Comparison of ENCODE assay signal across 17 cellular contexts in the genomic region with DNA sequence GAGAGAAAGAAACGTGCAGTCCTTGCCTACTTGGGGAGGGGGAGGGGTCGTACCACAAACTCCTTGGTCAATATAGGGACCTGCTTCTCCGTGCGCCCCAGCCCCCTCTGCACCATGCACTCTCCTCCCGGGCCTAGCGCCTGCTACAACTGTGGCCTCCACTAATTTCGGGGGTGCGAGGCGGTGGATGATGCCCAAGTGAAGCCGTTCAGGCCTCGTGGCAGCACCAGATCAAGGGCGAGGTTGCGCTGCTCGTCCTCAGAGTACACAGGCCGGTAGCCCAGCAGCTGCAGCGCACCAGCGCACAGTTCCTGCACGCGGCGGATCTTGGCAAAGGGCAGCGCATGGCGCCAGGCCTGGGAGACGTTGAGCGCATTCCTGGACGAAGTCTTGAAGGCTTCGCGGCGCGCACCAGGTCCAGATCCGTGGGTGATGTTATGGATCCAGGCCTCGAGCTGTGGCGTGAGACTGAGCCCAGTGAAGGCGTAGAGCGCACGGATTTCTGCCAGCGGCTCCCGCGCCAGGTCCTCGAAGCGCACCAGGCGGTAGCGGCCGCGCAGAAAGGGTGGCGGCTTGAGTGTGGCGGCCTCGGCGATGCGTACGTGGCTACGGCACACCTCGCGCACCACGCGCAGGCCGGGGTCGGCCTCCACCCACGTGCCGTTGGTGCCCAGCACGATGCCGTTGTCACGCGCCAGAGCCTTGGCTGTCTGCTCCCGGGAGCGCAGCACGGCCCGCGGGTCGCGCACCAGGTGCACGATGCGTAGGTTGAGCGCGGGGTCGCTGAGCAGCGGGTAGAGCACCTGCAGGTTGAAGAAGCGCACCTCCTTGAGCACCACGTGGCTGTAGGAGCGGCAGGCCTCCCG. TPM values are rescaled to one million over a fixed set of nuclear protein-coding genes. Genes with fewer than 3 reads are reported as not detected.
DNase-seq lines count a peak whose midpoint lies in the region; ATAC-seq, FAIRE-seq and TF ChIP-seq lines count a peak whose summit lies in the region.
"Had no signal": no experiment of that assay in that cellular context is flagged by ENCODE, and none has a peak within 500 bp of the region (broad histone marks: within the 10 kb centered on the region; RNA-seq: fewer than 3 reads in every experiment).

No MANE protein-coding gene starts in this region.

- no peak overlapping the region for H3K18ac ChIP-seq in mesenchymal stem cell (ENCODE audit: low read depth in 1 of 2, low read length in 2 of 2)

- DNase-seq in GM12891 (ENCODE audit: insufficient read length, low spot score) (no peak), OCI-LY7 (ENCODE audit: low spot score) (no peak), mesenchymal stem cell (no peak), urothelium cell line (ENCODE audit: low spot score) (no peak), transverse colon (no peak)
- DNase-seq: 8988T; AML-193; CD4-positive, CD25-positive, alpha-beta regulatory T cell; DMS 273 treated with DMSO at 0.1 percent for 48 hours; GM23248; H9 had no signal

- no peak overlapping the region for H2BK12ac ChIP-seq in mesenchymal stem cell (ENCODE audit: low read length in 2 of 2)

- H3K9ac ChIP-seq in mesenchymal stem cell (ENCODE audit: low read length): no peak overlapping the region
- H3K9ac ChIP-seq: BLaER1, GM23248 had no signal

- no peak overlapping the region for H3K27ac ChIP-seq in OCI-LY7 (ENCODE audit: low read depth, low read length, poor library complexity, severe bottlenecking)
- H3K27ac ChIP-seq in mesenchymal stem cell (ENCODE audit: low read length, poor library complexity, severe bottlenecking): no peak overlapping the region
- H3K27ac ChIP-seq in transverse colon: no peak overlapping the region
- H3K27ac ChIP-seq: BLaER1, GM23248 had no signal

- H3K36me3 ChIP-seq in OCI-LY7 (ENCODE audit: insufficient read depth, low read length): no peaks in the 10 kb centered on the region
- H3K36me3 ChIP-seq in mesenchymal stem cell (ENCODE audit: control insufficient read depth in 1 of 2, insufficient read depth in 2 of 2, low read depth in 1 of 2, low read length in 2 of 2): no peaks in the 10 kb centered on the region
- H3K36me3 ChIP-seq in transverse colon: no peaks in the 10 kb centered on the region

- H3K4me2 ChIP-seq in OCI-LY7 (ENCODE audit: low read length) (no peak overlapping the region), mesenchymal stem cell (ENCODE audit: low read length, poor library complexity, severe bottlenecking) (no peak overlapping the region)
- H3K4me2 ChIP-seq: BLaER1 had no signal

- peak; percentile 5 for FAIRE-seq in GM12891 (lab: Jason Lieb, UNC)
- FAIRE-seq in urothelium cell line (lab: Jason Lieb, UNC): peak; percentile 40
- FAIRE-seq: HepG2 had no signal

- no peak overlapping the region for H3K4me3 ChIP-seq in OCI-LY7 (ENCODE audit: low read depth, low read length, poor library complexity, severe bottlenecking)
- no peak overlapping the region for H3K4me3 ChIP-seq in mesenchymal stem cell (ENCODE audit: insufficient read depth in 1 of 2, low read depth in 1 of 2, low read length in 2 of 2)
- H3K4me3 ChIP-seq in transverse colon: no peak overlapping the region
- H3K4me3 ChIP-seq: BLaER1, GM23248 had no signal

- no peak for TF ChIP-seq CTCF in OCI-LY7 (conservative IDR thresholded peaks at IDR 0.05; ENCODE audit: low read length)
- TF ChIP-seq CTCF in transverse colon (IDR thresholded peaks at IDR 0.05): no peak

- TF ChIP-seq EP300 in transverse colon (IDR thresholded peaks at IDR 0.05; ENCODE audit: low read depth): no peak

- peak overlapping the region; percentile 19 for H2BK15ac ChIP-seq in mesenchymal stem cell (ENCODE audit: low read depth, poor library complexity, severe bottlenecking)

- no peak overlapping the region for H3K4ac ChIP-seq in mesenchymal stem cell (ENCODE audit: low read depth in 1 of 2, low read length in 2 of 2)

- WGBS in mesenchymal stem cell: 96% methylated on average over 80 of the region's 80 CpGs
- 94% methylated on average over 66 of the region's 80 CpGs; no CpG with 5 or more reads in 1 of the 2 donors for WGBS in transverse colon (ENCODE audit: low coverage in 1 of 2), 2 donors

- no peak for ATAC-seq in GM18517 (IDR thresholded peaks at IDR 0.05; ENCODE audit: unreplicated experiment)
- ATAC-seq in GM21447 (IDR thresholded peaks at IDR 0.05; ENCODE audit: unreplicated experiment): no peak
- ATAC-seq: HepG2 had no signal

- H3K27me3 ChIP-seq in mesenchymal stem cell (ENCODE audit: control insufficient read depth in 1 of 2, insufficient read depth in 1 of 2, low read length in 2 of 2): peaks cover 0 to 25% of the 10 kb centered on the region in 2 experiments
- no peaks in the 10 kb centered on the region for H3K27me3 ChIP-seq in transverse colon
- H3K27me3 ChIP-seq: BLaER1 had no signal

- H3K9me2 ChIP-seq in OCI-LY7 (ENCODE audit: insufficient read depth, low read length): no peaks in the 10 kb centered on the region

- no peak overlapping the region for H2BK120ac ChIP-seq in mesenchymal stem cell (ENCODE audit: low read depth, low read length)

- in situ Hi-C loops in transverse colon (cut with MboI; ENCODE audit: low pct_ligation_motif_present in 1 of 4, low pct_unique_long_range_greater_than_20kb in 1 of 4, low sequenced_read_pairs in 3 of 4): loop anchor here (10.0 to 25.0 kb wide), 2 partner anchors 284 to 286 kb away; no protein-coding TSS in a partner anchor

- intact Hi-C loops in OCI-LY7 (cut with micrococcal nuclease; ENCODE audit: unreplicated experiment) (no loop called here), transverse colon (cut with DNase I; ENCODE audit: low total_unique reads) (loop anchor here (5.0 to 10.0 kb wide), 2 partner anchors 176 to 284 kb away; no protein-coding TSS in a partner anchor)

- POLR2A ChIA-PET in OCI-LY7 (lab: Charles Lee): no interaction called here

- CTCF ChIA-PET in OCI-LY7 (lab: Charles Lee; ENCODE audit: unreplicated experiment): interaction anchor here (0.5 kb wide), 1 partner anchor 9 kb away, joined by 3 read pairs; no protein-coding TSS in a partner anchor

- H2AFZ ChIP-seq in OCI-LY7 (ENCODE audit: low read length) (0 out of 2 replicates have a peak overlapping the region, but pooled peaks have one; percentile 34), mesenchymal stem cell (ENCODE audit: low read depth, low read length) (no peak overlapping the region)
- H2AFZ ChIP-seq: GM23248 had no signal

- no peak overlapping the region for H4K8ac ChIP-seq in mesenchymal stem cell (ENCODE audit: low read length)

- no peak overlapping the region for H3K14ac ChIP-seq in mesenchymal stem cell (ENCODE audit: low read length in 2 of 2)

- H3K9me3 ChIP-seq in OCI-LY7 (ENCODE audit: low read length) (no peaks in the 10 kb centered on the region), mesenchymal stem cell (ENCODE audit: control insufficient read depth, low read length) (no peaks in the 10 kb centered on the region), transverse colon (no peaks in the 10 kb centered on the region)
- H3K9me3 ChIP-seq: BLaER1 had no signal

- no peaks in the 10 kb centered on the region for H4K20me1 ChIP-seq in OCI-LY7 (ENCODE audit: insufficient read depth, low read length)

- no peak overlapping the region for H2AK5ac ChIP-seq in mesenchymal stem cell (ENCODE audit: low read length, severe bottlenecking)

- H3K4me1 ChIP-seq in OCI-LY7 (ENCODE audit: insufficient read depth, low read length, poor library complexity, severe bottlenecking) (no peaks in the 10 kb centered on the region), mesenchymal stem cell (ENCODE audit: control insufficient read depth, insufficient read depth, low read depth, low read length) (peaks cover 2% of the 10 kb centered on the region), transverse colon (no peaks in the 10 kb centered on the region)

- no peak overlapping the region for H3K23ac ChIP-seq in mesenchymal stem cell (ENCODE audit: low read length in 2 of 2)

- H3K79me1 ChIP-seq in mesenchymal stem cell (replicated peaks; ENCODE audit: low read length, poor library complexity, severe bottlenecking): no peaks in the 10 kb centered on the region

- H4K91ac ChIP-seq in mesenchymal stem cell (ENCODE audit: low read length): no peak overlapping the region

- no TSS peak for BruUV-seq in OCI-LY7 (replicated peaks; lab: Mats Ljungman, UMichigan)

- no peak overlapping the region for H2BK5ac ChIP-seq in mesenchymal stem cell (ENCODE audit: low read depth, low read length, poor library complexity, severe bottlenecking)

- no peaks in the 10 kb centered on the region for H3K79me2 ChIP-seq in OCI-LY7 (ENCODE audit: insufficient read depth, low read depth, low read length)

- TF ChIP-seq POLR2A in GM12891 (IDR thresholded peaks at IDR 0.05; ENCODE audit: low read depth, low read length): no peak
- no peak for TF ChIP-seq POLR2A in transverse colon (IDR thresholded peaks at IDR 0.05)

TF ChIP-seq in GM12891, 5 proteins besides CTCF, POLR2A, EP300 and RAD21:
- TF ChIP-seq POU2F2 (IDR thresholded peaks at IDR 0.05; ENCODE audit: low read depth, low read length) (no peak), POLR2AphosphoS5 (IDR thresholded peaks at IDR 0.05; ENCODE audit: low read depth, low read length) (no peak), TAF1 (IDR thresholded peaks at IDR 0.05; ENCODE audit: low read depth, low read length) (no peak), PAX5 (IDR thresholded peaks at IDR 0.05; ENCODE audit: insufficient read depth, low read length, severe bottlenecking) (no peak), SPI1 (IDR thresholded peaks at IDR 0.05; ENCODE audit: low read depth, low read length) (no peak)

RNA-seq across cellular contexts. Expression of a gene that starts 14.2 kb away (rescaled TPM):
- polyA plus RNA-seq in GM12891 (2012; ENCODE audit: low read depth, missing spikeins): 7.9 TPM
- total RNA-seq in OCI-LY7 (2014; rRNA removed; shearing (Covaris generic)): 25.7 and 29.0 TPM in 2 replicates
- total RNA-seq in OCI-LY7 (2022) (27.3 and 29.4 TPM in 2 replicates), transverse colon (10 to 100 TPM; 16.5 to 96.7 (median 49.2) TPM)
- 7.8 TPM for polyA plus RNA-seq in mesenchymal stem cell (2013, experiment 1 of 2)
- 8.9 TPM for polyA plus RNA-seq in mesenchymal stem cell (2013, experiment 2 of 2)

RNA-seq across cellular contexts. Expression of a gene that starts 16.5 kb away (rescaled TPM):
- polyA plus RNA-seq in GM12891 (2012; ENCODE audit: low read depth, missing spikeins): 1.0 TPM
- 0.06 TPM in 1 of 2 replicates, not detected in the other for total RNA-seq in OCI-LY7 (2014; rRNA removed; shearing (Covaris generic))
- 0.13 TPM in 1 of 2 replicates, not detected in the other for total RNA-seq in OCI-LY7 (2022)
- polyA plus RNA-seq in mesenchymal stem cell (2013, experiment 1 of 2): 0.26 TPM
- 0.32 TPM for polyA plus RNA-seq in mesenchymal stem cell (2013, experiment 2 of 2)
- 1 to 10 TPM; 1.7 to 3.7 (median 2.9) TPM for total RNA-seq in transverse colon
- total RNA-seq: CD4-positive, CD25-positive, alpha-beta regulatory T cell; HT1080 had no signal
- polyA plus RNA-seq: CD4-positive, CD25-positive, alpha-beta regulatory T cell had no signal

RNA-seq across cellular contexts. Expression of a gene that starts 45.4 kb away (rescaled TPM):
- 43.8 TPM for polyA plus RNA-seq in GM12891 (2012; ENCODE audit: low read depth, missing spikeins)
- 30.0 and 55.1 TPM in 2 replicates for total RNA-seq in OCI-LY7 (2014; rRNA removed; shearing (Covaris generic))
- total RNA-seq in OCI-LY7 (2022) (55.4 and 57.6 TPM in 2 replicates), transverse colon (100 to 1,000 TPM in 3 of 4 donors, 10 to 100 TPM in 1; 51.2 to 318 (median 145) TPM)
- polyA plus RNA-seq in mesenchymal stem cell (2013, experiment 1 of 2): 112 TPM
- 112 TPM for polyA plus RNA-seq in mesenchymal stem cell (2013, experiment 2 of 2)

RNA-seq across cellular contexts. Expression of a gene that starts 57.2 kb away (rescaled TPM):
- polyA plus RNA-seq in GM12891 (2012; ENCODE audit: low read depth, missing spikeins): 0.15 TPM
- 0.19 and 0.54 TPM in 2 replicates for total RNA-seq in OCI-LY7 (2014; rRNA removed; shearing (Covaris generic))
- total RNA-seq in OCI-LY7 (2022): 0.10 and 0.89 TPM in 2 replicates
- polyA plus RNA-seq in mesenchymal stem cell (2013, experiment 1 of 2): 0.06 TPM
- 0.03 TPM for polyA plus RNA-seq in mesenchymal stem cell (2013, experiment 2 of 2)
- total RNA-seq in transverse colon: 10 to 100 TPM; 17.6 to 52.0 (median 33.8) TPM
- total RNA-seq: CD4-positive, CD25-positive, alpha-beta regulatory T cell; Daoy; GM23248; H9; HepG2; HT1080 had no signal
- polyA plus RNA-seq: CD4-positive, CD25-positive, alpha-beta regulatory T cell; GM23248 had no signal
